ENCODE assay signal across 23 cellular contexts in the genomic region with DNA sequence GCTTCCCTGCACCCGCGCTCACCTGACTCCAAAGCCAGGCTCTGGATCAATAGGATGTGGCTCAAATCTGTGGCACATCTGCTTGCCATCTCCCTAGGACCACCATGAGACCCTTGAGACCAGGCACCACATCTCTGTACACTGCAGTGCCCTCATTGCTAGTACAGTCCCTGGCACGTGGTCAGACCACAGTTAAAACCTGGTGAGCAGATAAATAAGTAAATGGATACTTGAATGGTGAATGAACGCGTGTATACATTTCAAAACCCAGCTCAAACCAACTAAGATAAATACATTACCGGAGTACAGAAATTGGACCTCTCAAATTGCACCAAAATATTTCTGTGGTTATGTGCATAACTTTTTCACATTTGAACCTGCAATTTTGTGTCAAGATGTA.
"Had no signal": no experiment of that assay in that cellular context is flagged by ENCODE, and none has a peak within 500 bp of the region (broad histone marks: within the 10 kb centered on the region; RNA-seq: fewer than 3 reads in every experiment).

No MANE protein-coding gene starts in this region.

- H3K4me3 Mint-ChIP-seq: activated CD4-positive, alpha-beta memory T cell treated with anti-CD3 and anti-CD28 coated beads for 36 hours; activated CD4-positive, alpha-beta T cell treated with anti-CD3 and anti-CD28 coated beads, Interleukin-2, amount 10 ng/mL, durations not matched to agents 7 days and 5 days; activated naive CD8-positive, alpha-beta T cell treated with anti-CD3 and anti-CD28 coated beads, Interleukin-2, amount 50 U/mL, for 24 hours; activated T-cell treated with anti-CD3 and anti-CD28 coated beads, Interleukin-2, amount 50 U/mL, for 4 hours had no signal

- DNase-seq: activated CD4-positive, alpha-beta memory T cell treated with anti-CD3 and anti-CD28 coated beads for 36 hours; activated CD4-positive, alpha-beta T cell treated with anti-CD3 and anti-CD28 coated beads, Interleukin-2, amount 10 ng/mL, durations not matched to agents 7 days and 5 days; activated CD4-positive, CD25-positive, alpha-beta regulatory T cell; activated CD8-positive, alpha-beta memory T cell treated with anti-CD3 and anti-CD28 coated beads for 24 hours; activated effector memory CD4-positive, alpha-beta T cell treated with anti-CD3 and anti-CD28 coated beads, Interleukin-2, amount 50 U/mL, for 16 hours; activated naive CD4-positive, alpha-beta T cell treated with Interleukin-2 at 50 U/mL for 16 hours; activated naive CD8-positive, alpha-beta T cell treated with anti-CD3 and anti-CD28 coated beads, Interleukin-2, amount 50 U/mL, for 24 hours; activated T-cell treated with anti-CD3 and anti-CD28 coated beads, Interleukin-2, amount 50 U/mL, for 4 hours; amniotic stem cell; body of pancreas; Karpas-422; NCI-H1417 treated with DMSO at 0.1 percent for 48 hours; NCI-H1694; NCI-H2029; NCI-H524; NCI-H82; OCI-M1; RPMI8226; SK-N-SH; T-helper 1 cell had no signal

- H3K36me3 ChIP-seq: ascending aorta had no signal

- H3K27me3 ChIP-seq: ascending aorta, body of pancreas had no signal

- H3K4me1 ChIP-seq: ascending aorta, body of pancreas had no signal

- H3K27ac Mint-ChIP-seq: activated CD4-positive, alpha-beta memory T cell treated with anti-CD3 and anti-CD28 coated beads for 36 hours; activated CD4-positive, alpha-beta T cell treated with anti-CD3 and anti-CD28 coated beads, Interleukin-2, amount 10 ng/mL, durations not matched to agents 7 days and 5 days; activated naive CD4-positive, alpha-beta T cell treated with anti-CD3 and anti-CD28 coated beads, Interleukin-2, amount 50 U/mL, for 72 hours; activated naive CD8-positive, alpha-beta T cell treated with anti-CD3 and anti-CD28 coated beads, Interleukin-2, amount 50 U/mL, for 24 hours had no signal

- H3K36me3 Mint-ChIP-seq: activated CD4-positive, alpha-beta memory T cell treated with anti-CD3 and anti-CD28 coated beads for 36 hours had no signal

- H3K27ac ChIP-seq: ascending aorta, body of pancreas, VCaP had no signal

- H3K4me3 ChIP-seq: ascending aorta, body of pancreas had no signal

- H3K9me3 ChIP-seq: body of pancreas, SK-N-SH had no signal

- H3K4me1 Mint-ChIP-seq: activated CD4-positive, alpha-beta T cell treated with anti-CD3 and anti-CD28 coated beads, Interleukin-2, amount 10 ng/mL, durations not matched to agents 7 days and 5 days; activated naive CD8-positive, alpha-beta T cell treated with anti-CD3 and anti-CD28 coated beads, Interleukin-2, amount 50 U/mL, for 24 hours had no signal
